10 cellular contexts compared by ENCODE assay signal in genomic region chr9:37574996-37575395, GRCh38. TPM values are rescaled to one million over a fixed set of nuclear protein-coding genes. Genes with fewer than 3 reads are reported as not detected.
A peak's percentile ranks its signal among the peaks of the same experiment; 100 is the strongest.
DNase-seq lines count a peak whose midpoint lies in the region; ATAC-seq and TF ChIP-seq lines count a peak whose summit lies in the region.
"Had no signal": no experiment of that assay in that cellular context is flagged by ENCODE, and none has a peak within 500 bp of the region (broad histone marks: within the 10 kb centered on the region; RNA-seq: fewer than 3 reads in every experiment).

No MANE protein-coding gene starts in this region.

- no peak overlapping the region for H2AFZ ChIP-seq in neural progenitor cell (replicated peaks)

- no peak overlapping the region for H3K27ac ChIP-seq in CD4-positive, alpha-beta T cell (ENCODE audit: low read depth, low read length)
- H3K27ac ChIP-seq in dorsolateral prefrontal cortex (peak overlapping the region in 54 of 59 donors; percentile 25 to 95 (median 88)), neural progenitor cell (peak overlapping the region; percentile 69)

- H3K27me3 ChIP-seq in CD4-positive, alpha-beta T cell (ENCODE audit: control insufficient read depth, insufficient read depth, low read length): no peaks in the 10 kb centered on the region
- no peaks in the 10 kb centered on the region for H3K27me3 ChIP-seq in dorsolateral prefrontal cortex
- no peaks in the 10 kb centered on the region for H3K27me3 ChIP-seq in neural progenitor cell

- H3F3A ChIP-seq in neural progenitor cell (ENCODE audit: low read depth): peaks cover 44% of the 10 kb centered on the region

- ATAC-seq in CD4-positive, alpha-beta T cell (ENCODE audit: poor library complexity): no peak
- no peak for ATAC-seq in HG02973 (IDR thresholded peaks at IDR 0.05; ENCODE audit: unreplicated experiment)

- TF ChIP-seq CTCF in CD4-positive, alpha-beta T cell (IDR thresholded peaks at IDR 0.05): no peak
- TF ChIP-seq CTCF in dorsolateral prefrontal cortex (IDR thresholded peaks at IDR 0.05 in 54 of 56, conservative IDR thresholded peaks at IDR 0.05 in 2 of 56; ENCODE audit: low read depth in 1 of 56, partially characterized antibody in 56 of 56): no peak
- no peak for TF ChIP-seq CTCF in neural progenitor cell (IDR thresholded peaks at IDR 0.05)

- H3K4me3 Mint-ChIP-seq in CD4-positive, alpha-beta T cell: peak overlapping the region; percentile 86
- peak overlapping the region; percentile 89 for H3K4me3 Mint-ChIP-seq in neural progenitor cell

- peaks cover 47% of the 10 kb centered on the region for H3K79me2 ChIP-seq in neural progenitor cell (ENCODE audit: low read depth)

- CTCF ChIA-PET in CD4-positive, alpha-beta T cell (lab: Charles Lee): no interaction called here

- H3K9ac ChIP-seq in neural progenitor cell: no peak overlapping the region

- H3K4me3 ChIP-seq in dorsolateral prefrontal cortex (peak overlapping the region; percentile 54 to 97 (median 87)), neural progenitor cell (peak overlapping the region; percentile 69)

- H4K20me1 ChIP-seq in neural progenitor cell (ENCODE audit: low read depth): peaks cover 29% of the 10 kb centered on the region

- H3K9me3 Mint-ChIP-seq in CD4-positive, alpha-beta T cell: no peaks in the 10 kb centered on the region
- peaks cover 2% of the 10 kb centered on the region for H3K9me3 Mint-ChIP-seq in neural progenitor cell

- H3K36me3 Mint-ChIP-seq in CD4-positive, alpha-beta T cell (ENCODE audit: low read depth): peaks cover 5% of the 10 kb centered on the region
- H3K36me3 Mint-ChIP-seq in neural progenitor cell: peaks cover 11% of the 10 kb centered on the region

- H3K4me1 Mint-ChIP-seq in CD4-positive, alpha-beta T cell (ENCODE audit: low read depth): peaks cover 24% of the 10 kb centered on the region
- H3K4me1 Mint-ChIP-seq in neural progenitor cell: peaks cover 41% of the 10 kb centered on the region

- POLR2A ChIA-PET in CD4-positive, alpha-beta T cell (lab: Charles Lee): interaction anchor here (1.4 to 1.5 kb wide), 2 partner anchors 9 to 18 kb away, joined by 4 to 10 read pairs; partner anchors contain the start of gene TOMM5

- peaks cover 36% of the 10 kb centered on the region for H3K4me1 ChIP-seq in neural progenitor cell

- no peak overlapping the region for H3K27ac Mint-ChIP-seq in CD4-positive, alpha-beta T cell
- H3K27ac Mint-ChIP-seq in neural progenitor cell: no peak overlapping the region

- intact Hi-C loops in CD4-positive, alpha-beta T cell (cut with DNase I, micrococcal nuclease): no loop called here
- intact Hi-C loops in dorsolateral prefrontal cortex (cut with DNase I): loop anchor here (5.0 to 10.0 kb wide), 5 partner anchors 88 to 327 kb away; partner anchors contain the start of genes POLR1E (in 1 of the 2), SLC25A51 (in 1 of the 2), TRMT10B (in 1 of the 2) and ZBTB5 (in 1 of the 2)

- peak overlapping the region; percentile 99 for H3K4me2 ChIP-seq in neural progenitor cell

- DNase-seq in CD4-positive, alpha-beta T cell: no peak
- DNase-seq in NCI-H2107 (lab: John Stamatoyannopoulos, UW) (peak; percentile 5), dorsolateral prefrontal cortex (no peak), neural progenitor cell (ENCODE audit: low spot score) (peak; percentile 9), SKM-1 (lab: John Stamatoyannopoulos, UW; ENCODE audit: unreplicated experiment) (no peak), NCI-H2081 treated with DMSO at 0.1 percent for 48 hours (lab: John Stamatoyannopoulos, UW) (no peak)
- no peak for DNase-seq in activated CD4-positive, CD25-positive, alpha-beta regulatory T cell treated with anti-CD3 and anti-CD28 coated beads, Interleukin-2, amount 50 U/mL, for 72 hours
- DNase-seq: effector memory CD4-positive, alpha-beta T cell; stimulated activated CD4-positive, alpha-beta T cell treated with anti-CD3 and anti-CD28 coated beads, Interleukin-1b, Interleukin-23, amount 100 ng/mL, for 48 hours had no signal

- no peaks in the 10 kb centered on the region for H3K36me3 ChIP-seq in neural progenitor cell

- H3K27me3 Mint-ChIP-seq in CD4-positive, alpha-beta T cell: no peaks in the 10 kb centered on the region
- H3K27me3 Mint-ChIP-seq in neural progenitor cell (ENCODE audit: insufficient read depth, low read depth): peaks cover 4% of the 10 kb centered on the region

- no peaks in the 10 kb centered on the region for H3K9me3 ChIP-seq in CD4-positive, alpha-beta T cell (ENCODE audit: control insufficient read depth, low read length)
- H3K9me3 ChIP-seq in neural progenitor cell (ENCODE audit: low read depth): no peaks in the 10 kb centered on the region

RNA-seq across cellular contexts. Expression of gene FBXO10, which starts 1.2 kb away (rescaled TPM):
- 1 to 10 TPM in 1 of 2 experiments, under 1 TPM in 1; 0.81 to 2.3 TPM for total RNA-seq in CD4-positive, alpha-beta T cell
- total RNA-seq in dorsolateral prefrontal cortex (10 to 100 TPM in 119 of 120 experiments, 1 to 10 TPM in 1; 9.9 to 34.2 (median 24.9) TPM), neural progenitor cell (ENCODE audit: low replicate concordance) (13.4 and 28.2 TPM in 2 replicates)

RNA-seq across cellular contexts. Expression of gene TOMM5, which starts 17.4 kb away (rescaled TPM):
- total RNA-seq in CD4-positive, alpha-beta T cell: 10 to 100 TPM; 31.4 to 35.3 TPM
- total RNA-seq in dorsolateral prefrontal cortex (10 to 100 TPM; 30.0 to 71.9 (median 50.0) TPM), neural progenitor cell (ENCODE audit: low replicate concordance) (142 and 201 TPM in 2 replicates)

Comparison
In these comparisons a context has a peak if more than half of its experiments do, and no peak if none do; other contexts are left out.
1. DNase-seq: peak in NCI-H2107 (single experiment) and neural progenitor cell (single experiment); none in CD4-positive, alpha-beta T cell (0 of 10), dorsolateral prefrontal cortex (0 of 10), activated CD4-positive, CD25-positive, alpha-beta regulatory T cell treated with anti-CD3 and anti-CD28 coated beads, Interleukin-2, amount 50 U/mL, for 72 hours (single experiment), SKM-1 (single experiment) and NCI-H2081 treated with DMSO at 0.1 percent for 48 hours (single experiment).
2. intact Hi-C loops: an anchor here in dorsolateral prefrontal cortex (5.0 to 10.0 kb wide); none called in CD4-positive, alpha-beta T cell.